14 cellular contexts compared by ENCODE assay signal in genomic region chr14:45051180-45051579, GRCh38. TPM values are rescaled to one million over a fixed set of nuclear protein-coding genes. Genes with fewer than 3 reads are reported as not detected.
DNase-seq lines count a peak whose midpoint lies in the region; ATAC-seq and TF ChIP-seq lines count a peak whose summit lies in the region.
"Had no signal": no experiment of that assay in that cellular context is flagged by ENCODE, and none has a peak within 500 bp of the region (broad histone marks: within the 10 kb centered on the region; RNA-seq: fewer than 3 reads in every experiment).

No MANE protein-coding gene starts in this region.

- no peak for ATAC-seq in HG03432 (IDR thresholded peaks at IDR 0.05; ENCODE audit: unreplicated experiment)

- H3K27me3 ChIP-seq in dorsolateral prefrontal cortex (no peaks in the 10 kb centered on the region), stomach (no peaks in the 10 kb centered on the region)

- H3K9me3 ChIP-seq in stomach, result peaks cover 0 to 2% (median 0%) of the 10 kb centered on the region in 4 donors

- no peak for TF ChIP-seq EP300 in stomach (IDR thresholded peaks at IDR 0.05)

- H3K36me3 ChIP-seq in stomach, result peaks cover 0 to 88% (median 83%) of the 10 kb centered on the region in 4 donors

- no peaks in the 10 kb centered on the region for H3K4me1 ChIP-seq in stomach

- no peak for TF ChIP-seq CTCF in dorsolateral prefrontal cortex (IDR thresholded peaks at IDR 0.05 in 54 of 56, conservative IDR thresholded peaks at IDR 0.05 in 2 of 56; ENCODE audit: low read depth in 1 of 56, partially characterized antibody in 56 of 56)
- TF ChIP-seq CTCF in stomach (IDR thresholded peaks at IDR 0.05), result no peak

- intact Hi-C loops in dorsolateral prefrontal cortex (cut with DNase I), result no loop called here
- intact Hi-C loops in stomach (cut with DNase I; ENCODE audit: low total_unique reads), result no loop called here

- H3K27ac ChIP-seq in dorsolateral prefrontal cortex (peak overlapping the region in 36 of 59 donors; percentile 2 to 79 (median 56)), stomach (no peak overlapping the region)
- H3K27ac ChIP-seq: 22Rv1 had no signal

- DNase-seq in NCI-H82 (lab: John Stamatoyannopoulos, UW), result peak; percentile 6
- DNase-seq in NCI-H82 treated with DMSO at 0.1 percent for 48 hours (lab: John Stamatoyannopoulos, UW; ENCODE audit: unreplicated experiment), result no peak
- no peak for DNase-seq in dorsolateral prefrontal cortex
- peak; percentile 11 for DNase-seq in globus pallidus (ENCODE audit: low spot score)
- no peak for DNase-seq in stomach
- DNase-seq in LoVo (ENCODE audit: low spot score), result no peak
- no peak for DNase-seq in CD1c-positive myeloid dendritic cell (ENCODE audit: extremely low spot score)
- DNase-seq: C1 segment of cervical spinal cord; CD4-positive, alpha-beta memory T cell; DMS79; IMR-90; KBM-7 had no signal

- no peak for TF ChIP-seq POLR2A in stomach (IDR thresholded peaks at IDR 0.05)

- H3K4me3 ChIP-seq in dorsolateral prefrontal cortex (no peak overlapping the region), stomach (no peak overlapping the region)

RNA-seq across cellular contexts. Expression of gene PRPF39, which starts 32.7 kb away (rescaled TPM):
- total RNA-seq in dorsolateral prefrontal cortex, result 10 to 100 TPM; 39.6 to 77.7 (median 57.3) TPM
- total RNA-seq in stomach, result 100 to 1,000 TPM in 1 of 5 donors, 10 to 100 TPM in 4; 12.5 to 148 (median 43.2) TPM
- 10 to 100 TPM in 1 of 3 donors, 1 to 10 TPM in 2; 7.5 to 25.3 (median 9.0) TPM for polyA plus RNA-seq in stomach

Comparison
In these comparisons a context has a peak if more than half of its experiments do, and no peak if none do; other contexts are left out.
1. DNase-seq: peak in NCI-H82 (single experiment) and globus pallidus (single experiment); none in NCI-H82 treated with DMSO at 0.1 percent for 48 hours (single experiment), dorsolateral prefrontal cortex (0 of 10), stomach (single experiment), LoVo (single experiment) and CD1c-positive myeloid dendritic cell (single experiment).
2. H3K27ac ChIP-seq: peak in dorsolateral prefrontal cortex (36 of 59); none in stomach (0 of 5).